8 cellular contexts compared by ENCODE assay signal in the genomic region with DNA sequence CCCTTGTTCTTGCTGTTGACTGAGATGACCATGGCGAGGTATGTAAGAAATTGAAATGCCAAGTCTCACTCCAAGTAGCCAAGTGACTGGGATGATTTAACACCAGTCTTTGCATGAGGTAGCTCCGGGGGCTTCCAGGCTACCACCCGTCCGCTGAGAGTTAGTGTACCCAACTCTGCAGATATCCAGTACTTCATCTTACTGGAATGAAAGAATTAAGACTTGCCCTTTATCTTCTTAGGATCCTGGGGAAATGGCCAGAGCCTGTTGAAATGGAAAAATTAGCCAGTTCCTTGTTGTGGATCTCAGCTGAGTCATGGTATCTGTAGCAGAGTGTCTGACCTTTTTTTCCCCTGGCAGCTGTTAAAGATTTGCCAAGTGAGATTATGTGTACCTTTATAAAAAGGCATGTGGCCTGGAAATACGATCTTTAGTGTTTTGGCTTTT.
A peak's percentile ranks its signal among the peaks of the same experiment; 100 is the strongest.
DNase-seq lines count a peak whose midpoint lies in the region; ATAC-seq and TF ChIP-seq lines count a peak whose summit lies in the region.

No MANE protein-coding gene starts in this region.

- no peak overlapping the region for H2BK120ac ChIP-seq in neuronal stem cell (ENCODE audit: low read depth, low read length)

- no peak overlapping the region for H4K8ac ChIP-seq in neuronal stem cell (ENCODE audit: low read depth, low read length)

- TF ChIP-seq RAD21 in liver (IDR thresholded peaks at IDR 0.05): peak in 1 of 2 donors; percentile 28

- no peak overlapping the region for H3K4ac ChIP-seq in neuronal stem cell (ENCODE audit: low read length)

- no peak for TF ChIP-seq CTCF in liver (IDR thresholded peaks at IDR 0.05; ENCODE audit: low read depth, low read length, missing input control)

- 64% methylated on average over 5 of the region's 5 CpGs for WGBS in liver
- 31 to 34% methylated on average over 5 of the region's 5 CpGs for WGBS in aorta, 2 donors
- WGBS in neuronal stem cell (ENCODE audit: extremely low coverage in 2 of 2, insufficient read length in 2 of 2, insufficient replicate concordance in 1 of 2), 2 donors: no CpG with 5 or more reads among the region's 5 CpGs

- no peak overlapping the region for H2BK12ac ChIP-seq in neuronal stem cell (ENCODE audit: low read length)

- H3K4me3 ChIP-seq in liver (ENCODE audit: low read depth in 1 of 3, low read length in 3 of 3) (no peak overlapping the region), aorta (ENCODE audit: low read length in 2 of 2) (no peak overlapping the region), neuronal stem cell (ENCODE audit: low read length in 2 of 2) (no peak overlapping the region)

- H3K36me3 ChIP-seq in liver (ENCODE audit: control insufficient read depth in 4 of 4, insufficient read depth in 3 of 4, low read depth in 1 of 4, low read length in 3 of 4): no peaks in the 10 kb centered on the region
- H3K36me3 ChIP-seq in aorta (ENCODE audit: control insufficient read depth in 1 of 2, insufficient read depth in 2 of 2, low read length in 1 of 2): no peaks in the 10 kb centered on the region
- peaks cover 0 to 2% of the 10 kb centered on the region in 2 donors for H3K36me3 ChIP-seq in neuronal stem cell (replicated peaks in 1 of 2; ENCODE audit: control insufficient read depth in 2 of 2, insufficient read depth in 2 of 2, low read length in 2 of 2)

- no peak overlapping the region for H4K91ac ChIP-seq in neuronal stem cell (ENCODE audit: low read depth, low read length, poor library complexity)

- H3K14ac ChIP-seq in neuronal stem cell (ENCODE audit: low read length): no peak overlapping the region

- no peak overlapping the region for H3K23ac ChIP-seq in neuronal stem cell (ENCODE audit: low read depth, low read length, poor library complexity)

- H2AFZ ChIP-seq in neuronal stem cell (ENCODE audit: low read length): no peak overlapping the region

- H3K9me3 ChIP-seq in liver (ENCODE audit: control insufficient read depth in 4 of 4, low read length in 3 of 4) (no peaks in the 10 kb centered on the region), aorta (ENCODE audit: control insufficient read depth, low read length) (no peaks in the 10 kb centered on the region), neuronal stem cell (replicated peaks in 1 of 2; ENCODE audit: control insufficient read depth in 2 of 2, insufficient read depth in 1 of 2, low read depth in 1 of 2, low read length in 2 of 2) (peaks cover 0 to 1% of the 10 kb centered on the region in 2 donors)

- H3K27ac ChIP-seq in liver (ENCODE audit: low read depth in 1 of 2, low read length in 2 of 2) (peak overlapping the region in 1 of 2 donors; percentile 3), aorta (ENCODE audit: low read depth in 1 of 2, low read length in 2 of 2) (peak overlapping the region in 1 of 2 donors; percentile 7), neuronal stem cell (replicated peaks; ENCODE audit: low read length) (no peak overlapping the region)

- H3K4me1 ChIP-seq in liver (ENCODE audit: control insufficient read depth in 4 of 4, insufficient read depth in 4 of 4, low read length in 3 of 4) (peaks cover 0 to 3% (median under 1%) of the 10 kb centered on the region in 4 donors), aorta (ENCODE audit: control insufficient read depth in 1 of 2, insufficient read depth in 2 of 2, low read length in 2 of 2) (peaks cover 0 to 2% of the 10 kb centered on the region in 2 donors), neuronal stem cell (ENCODE audit: control insufficient read depth in 2 of 2, insufficient read depth in 1 of 2, low read depth in 1 of 2, low read length in 2 of 2) (peaks cover 6 to 8% of the 10 kb centered on the region in 2 donors)

- no peaks in the 10 kb centered on the region for H3K79me1 ChIP-seq in neuronal stem cell (ENCODE audit: low read depth, low read length)

- H3K4me2 ChIP-seq in neuronal stem cell (ENCODE audit: insufficient read depth, low read length, poor library complexity, severe bottlenecking): no peak overlapping the region

- no peak overlapping the region for H2AK5ac ChIP-seq in neuronal stem cell (ENCODE audit: low read depth, low read length)

- ATAC-seq in Right ventricle myocardium inferior (peak; percentile 49), aorta (ENCODE audit: low FRiP score) (peak; percentile 63), HG02610 (IDR thresholded peaks at IDR 0.05; ENCODE audit: unreplicated experiment) (no peak)

- H3K18ac ChIP-seq in neuronal stem cell (ENCODE audit: low read length): no peak overlapping the region

- DNase-seq in Right ventricle myocardium inferior (ENCODE audit: missing footprints) (no peak), cardiac septum (ENCODE audit: low spot score) (no peak), dedifferentiated amniotic fluid mesenchymal stem cell (ENCODE audit: extremely low spot score) (peak; percentile 48), aorta (no peak), activated gamma-delta T cell (lab: John Stamatoyannopoulos, UW) (no peak), neuronal stem cell (ENCODE audit: low spot score) (no peak)

- H2BK5ac ChIP-seq in neuronal stem cell (ENCODE audit: low read length): no peak overlapping the region

- H2BK15ac ChIP-seq in neuronal stem cell (ENCODE audit: low read length): no peak overlapping the region

- intact Hi-C loops in Right ventricle myocardium inferior (cut with DNase I) (no loop called here), cardiac septum (cut with DNase I) (no loop called here), aorta (cut with DNase I) (no loop called here)

- H3K27me3 ChIP-seq in liver (ENCODE audit: control insufficient read depth in 4 of 4, insufficient read depth in 4 of 4, low read length in 3 of 4) (no peaks in the 10 kb centered on the region), aorta (ENCODE audit: control insufficient read depth in 1 of 2, insufficient read depth in 2 of 2, low read length in 1 of 2) (no peaks in the 10 kb centered on the region), neuronal stem cell (ENCODE audit: control insufficient read depth in 3 of 3, insufficient read depth in 3 of 3, low read depth in 1 of 3, low read length in 3 of 3) (no peaks in the 10 kb centered on the region)

- H3K9ac ChIP-seq in liver (ENCODE audit: low read depth in 1 of 2, low read length in 2 of 2) (no peak overlapping the region), neuronal stem cell (ENCODE audit: low read depth, low read length, poor library complexity) (no peak overlapping the region)

TF ChIP-seq in liver, 16 proteins besides CTCF, POLR2A, EP300 and RAD21 (continues in another document):
- peak; percentile 26 for TF ChIP-seq YY1 (IDR thresholded peaks at IDR 0.05)
- TF ChIP-seq RXRA (IDR thresholded peaks at IDR 0.05): peak in 1 of 2 donors; percentile 63
- TF ChIP-seq FOXA2 (IDR thresholded peaks at IDR 0.05): no peak
- TF ChIP-seq NR2F2 (IDR thresholded peaks at IDR 0.05): peak; percentile 43
- TF ChIP-seq MAX (IDR thresholded peaks at IDR 0.05): peak; percentile 53
- no peak for TF ChIP-seq GABPA (IDR thresholded peaks at IDR 0.05 in 1 of 2, conservative IDR thresholded peaks at IDR 0.05 in 1 of 2)
- peak; percentile 9 to 44 for TF ChIP-seq HNF4A (conservative IDR thresholded peaks at IDR 0.05)
- TF ChIP-seq HNF4G (IDR thresholded peaks at IDR 0.05): no peak
- no peak for TF ChIP-seq ATF3 (IDR thresholded peaks at IDR 0.05)
- peak in 1 of 2 donors; percentile 33 for TF ChIP-seq EGR1 (IDR thresholded peaks at IDR 0.05; ENCODE audit: low read depth in 2 of 2)
- TF ChIP-seq FOXA1 (IDR thresholded peaks at IDR 0.05): no peak
- TF ChIP-seq, protein P1, sequence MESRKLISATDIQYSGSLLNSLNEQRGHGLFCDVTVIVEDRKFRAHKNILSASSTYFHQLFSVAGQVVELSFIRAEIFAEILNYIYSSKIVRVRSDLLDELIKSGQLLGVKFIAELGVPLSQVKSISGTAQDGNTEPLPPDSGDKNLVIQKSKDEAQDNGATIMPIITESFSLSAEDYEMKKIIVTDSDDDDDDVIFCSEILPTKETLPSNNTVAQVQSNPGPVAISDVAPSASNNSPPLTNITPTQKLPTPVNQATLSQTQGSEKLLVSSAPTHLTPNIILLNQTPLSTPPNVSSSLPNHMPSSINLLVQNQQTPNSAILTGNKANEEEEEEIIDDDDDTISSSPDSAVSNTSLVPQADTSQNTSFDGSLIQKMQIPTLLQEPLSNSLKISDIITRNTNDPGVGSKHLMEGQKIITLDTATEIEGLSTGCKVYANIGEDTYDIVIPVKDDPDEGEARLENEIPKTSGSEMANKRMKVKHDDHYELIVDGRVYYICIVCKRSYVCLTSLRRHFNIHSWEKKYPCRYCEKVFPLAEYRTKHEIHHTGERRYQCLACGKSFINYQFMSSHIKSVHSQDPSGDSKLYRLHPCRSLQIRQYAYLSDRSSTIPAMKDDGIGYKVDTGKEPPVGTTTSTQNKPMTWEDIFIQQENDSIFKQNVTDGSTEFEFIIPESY (IDR thresholded peaks at IDR 0.05): no peak
- TF ChIP-seq SP1 (IDR thresholded peaks at IDR 0.05): peak; percentile 29
- peak; percentile 46 to 52 for TF ChIP-seq JUND (IDR thresholded peaks at IDR 0.05)
